35 cellular contexts compared by ENCODE assay signal in the genomic region with DNA sequence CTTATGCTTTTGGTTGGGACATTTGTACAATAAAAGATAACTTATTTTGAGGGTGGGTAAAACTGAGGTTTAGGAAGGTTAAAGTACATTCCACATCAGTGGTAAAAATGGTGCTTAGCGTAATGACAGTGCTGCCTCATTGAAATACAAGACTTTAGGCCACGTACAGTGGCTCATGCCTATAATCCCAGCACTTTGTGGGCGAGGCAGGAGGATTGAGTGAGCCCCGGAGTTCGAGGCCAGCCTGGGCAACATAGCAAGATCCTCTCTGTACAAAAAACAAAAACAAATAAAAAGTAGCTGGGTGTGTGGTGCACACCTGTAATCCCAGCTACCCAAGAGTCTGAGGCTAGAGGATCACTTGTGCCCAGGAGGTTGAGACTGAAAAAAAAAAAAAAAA. TPM values are rescaled to one million over a fixed set of nuclear protein-coding genes. Genes with fewer than 3 reads are reported as not detected.
"Had no signal": no experiment of that assay in that cellular context is flagged by ENCODE, and none has a peak within 500 bp of the region (broad histone marks: within the 10 kb centered on the region; RNA-seq: fewer than 3 reads in every experiment).

No MANE protein-coding gene starts in this region.

- H3K4me3 ChIP-seq: SK-N-MC had no signal

- H3K4me3 Mint-ChIP-seq: activated CD4-positive, alpha-beta memory T cell treated with anti-CD3 and anti-CD28 coated beads, Interleukin-2, amount 10 ng/mL, durations not matched to agents 7 days and 5 days; activated CD4-positive, alpha-beta T cell treated with anti-CD3 and anti-CD28 coated beads for 36 hours; activated CD8-positive, alpha-beta memory T cell treated with anti-CD3 and anti-CD28 coated beads, Interleukin-2, amount 10 ng/mL, durations not matched to agents 7 days and 5 days had no signal

- DNase-seq: activated CD4-positive, alpha-beta memory T cell treated with anti-CD3 and anti-CD28 coated beads, Interleukin-2, amount 10 ng/mL, durations not matched to agents 7 days and 5 days; activated CD4-positive, alpha-beta T cell treated with anti-CD3 and anti-CD28 coated beads for 36 hours; activated CD8-positive, alpha-beta memory T cell treated with anti-CD3 and anti-CD28 coated beads for 24 hours; activated CD8-positive, alpha-beta memory T cell treated with anti-CD3 and anti-CD28 coated beads, Interleukin-2, amount 10 ng/mL, durations not matched to agents 7 days and 5 days; activated CD8-positive, alpha-beta memory T cell treated with anti-CD3 and anti-CD28 coated beads, Interleukin-2, amount 50 U/mL, for 48 hours; activated effector memory CD4-positive, alpha-beta T cell treated with Interleukin-2 at 50 U/mL for 16 hours; activated naive CD4-positive, alpha-beta T cell treated with anti-CD3 and anti-CD28 coated beads, Interleukin-2, amount 10 ng/mL, durations not matched to agents 7 days and 5 days; activated naive CD8-positive, alpha-beta T cell treated with anti-CD3 and anti-CD28 coated beads, Interleukin-2, amount 50 U/mL, for 24 hours; activated T-cell treated with anti-CD3 and anti-CD28 coated beads, Interleukin-2, amount 50 U/mL, for 48 hours; anterior cingulate cortex; brain microvascular endothelial cell; central memory CD4-positive, alpha-beta T cell; MM.1S; MV-4-11; NCI-H1092 treated with DMSO at 0.1 percent for 48 hours; NCI-H1417; NCI-H146; NCI-H187; NCI-H2029 treated with DMSO at 0.1 percent for 48 hours; NCI-H2107; NCI-H2171; NCI-H510A; NCI-H526; NCI-H748 treated with DMSO at 0.1 percent for 48 hours; NK-92 treated with Interleukin-12 subunit alpha and Interleukin-12 subunit beta, amount 100 ng/mL, for 24 hours; PC-3; Right ventricle myocardium superior; T1000; WERI-Rb-1 had no signal

- H3K27ac ChIP-seq: brain microvascular endothelial cell, RWPE1, SK-N-MC, WERI-Rb-1 had no signal

- H3K9me3 Mint-ChIP-seq: activated CD4-positive, alpha-beta memory T cell treated with anti-CD3 and anti-CD28 coated beads, Interleukin-2, amount 10 ng/mL, durations not matched to agents 7 days and 5 days; activated naive CD4-positive, alpha-beta T cell treated with anti-CD3 and anti-CD28 coated beads, Interleukin-2, amount 10 ng/mL, durations not matched to agents 7 days and 5 days; activated naive CD8-positive, alpha-beta T cell treated with anti-CD3 and anti-CD28 coated beads, Interleukin-2, amount 50 U/mL, for 24 hours had no signal

- H3K27ac Mint-ChIP-seq: activated CD4-positive, alpha-beta memory T cell treated with anti-CD3 and anti-CD28 coated beads, Interleukin-2, amount 10 ng/mL, durations not matched to agents 7 days and 5 days; activated CD4-positive, alpha-beta T cell treated with anti-CD3 and anti-CD28 coated beads for 36 hours; activated CD8-positive, alpha-beta memory T cell treated with anti-CD3 and anti-CD28 coated beads, Interleukin-2, amount 10 ng/mL, durations not matched to agents 7 days and 5 days; activated naive CD4-positive, alpha-beta T cell treated with anti-CD3 and anti-CD28 coated beads, Interleukin-2, amount 10 ng/mL, durations not matched to agents 7 days and 5 days; activated naive CD8-positive, alpha-beta T cell; activated naive CD8-positive, alpha-beta T cell treated with anti-CD3 and anti-CD28 coated beads, Interleukin-2, amount 50 U/mL, for 24 hours had no signal

- ATAC-seq: activated CD4-positive, alpha-beta T cell treated with anti-CD3 and anti-CD28 coated beads for 36 hours; activated CD4-positive, CD25-positive, alpha-beta regulatory T cell treated with anti-CD3 and anti-CD28 coated beads, Interleukin-2, amount 50 U/mL, for 24 hours; activated CD8-positive, alpha-beta memory T cell treated with anti-CD3 and anti-CD28 coated beads, Interleukin-2, amount 10 ng/mL, durations not matched to agents 7 days and 5 days; activated naive CD8-positive, alpha-beta T cell treated with anti-CD3 and anti-CD28 coated beads, Interleukin-2, amount 50 U/mL, for 24 hours; PC-3 had no signal

- H3K27me3 ChIP-seq: brain microvascular endothelial cell had no signal

RNA-seq across cellular contexts. Expression of a gene that starts 2.3 kb away (rescaled TPM):
- total RNA-seq: Right ventricle myocardium superior; T-helper 1 cell treated with Interleukin-12 subunit alpha and Interleukin-12 subunit beta and Interleukin-4 antibody, amounts not matched to agents 30 ng/mL and 1 ng/mL, for 36 hours; T-helper 2 cell treated with Interferon-gamma antibody and Interleukin-4, amounts not matched to agents 100 ng/mL and 5 ng/mL, for 36 hours had no signal
